Comparison of ENCODE assay signal across 12 cellular contexts in the genomic region with DNA sequence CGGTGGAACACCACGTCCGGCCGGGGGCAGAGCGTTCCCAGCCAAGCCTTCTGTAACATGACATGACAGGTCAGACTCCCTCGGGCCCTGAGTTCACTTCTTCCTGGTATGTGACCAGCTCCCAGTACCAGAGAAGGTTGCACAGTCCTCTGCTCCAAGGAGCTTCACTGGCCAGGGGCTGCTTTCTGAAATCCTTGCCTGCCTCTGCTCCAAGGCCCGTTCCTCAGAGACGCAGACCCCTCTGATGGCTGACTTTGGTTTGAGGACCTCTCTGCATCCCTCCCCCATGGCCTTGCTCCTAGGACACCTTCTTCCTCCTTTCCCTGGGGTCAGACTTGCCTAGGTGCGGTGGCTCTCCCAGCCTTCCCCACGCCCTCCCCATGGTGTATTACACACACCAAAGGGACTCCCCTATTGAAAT. TPM values are rescaled to one million over a fixed set of nuclear protein-coding genes. Genes with fewer than 3 reads are reported as not detected.
DNase-seq lines count a peak whose midpoint lies in the region; ATAC-seq and TF ChIP-seq lines count a peak whose summit lies in the region.
"Had no signal": no experiment of that assay in that cellular context is flagged by ENCODE, and none has a peak within 500 bp of the region (broad histone marks: within the 10 kb centered on the region; RNA-seq: fewer than 3 reads in every experiment).

No MANE protein-coding gene starts in this region.

- H3K4me3 ChIP-seq in SK-N-SH (ENCODE audit: low read depth in 2 of 2, low read length in 1 of 2) (no peak overlapping the region), RWPE2 (ENCODE audit: severe bottlenecking) (no peak overlapping the region), neural progenitor cell (no peak overlapping the region)

- no peaks in the 10 kb centered on the region for H4K20me1 ChIP-seq in SK-N-SH (ENCODE audit: insufficient read depth)
- no peaks in the 10 kb centered on the region for H4K20me1 ChIP-seq in neural progenitor cell (ENCODE audit: low read depth)

- H3K27me3 ChIP-seq in SK-N-SH (ENCODE audit: insufficient read depth) (no peaks in the 10 kb centered on the region), RWPE2 (ENCODE audit: insufficient read depth, poor library complexity, severe bottlenecking) (no peaks in the 10 kb centered on the region), neural progenitor cell (peaks cover 14% of the 10 kb centered on the region)
- H3K27me3 ChIP-seq: upper lobe of left lung had no signal

- H3K9me3 ChIP-seq in SK-N-SH (no peaks in the 10 kb centered on the region), RWPE2 (ENCODE audit: severe bottlenecking) (no peaks in the 10 kb centered on the region), neural progenitor cell (ENCODE audit: low read depth) (no peaks in the 10 kb centered on the region)
- H3K9me3 ChIP-seq: upper lobe of left lung had no signal

- H3K9me2 ChIP-seq in SK-N-SH, result no peaks in the 10 kb centered on the region

- H3F3A ChIP-seq in SK-N-SH (replicated peaks; ENCODE audit: insufficient read depth) (no peaks in the 10 kb centered on the region), neural progenitor cell (ENCODE audit: low read depth) (no peaks in the 10 kb centered on the region)

- peaks cover 12% of the 10 kb centered on the region for H3K36me3 Mint-ChIP-seq in effector memory CD8-positive, alpha-beta T cell (ENCODE audit: insufficient read depth)
- no peaks in the 10 kb centered on the region for H3K36me3 Mint-ChIP-seq in neural progenitor cell

- no peaks in the 10 kb centered on the region for H3K9me3 Mint-ChIP-seq in effector memory CD8-positive, alpha-beta T cell
- H3K9me3 Mint-ChIP-seq in neural progenitor cell, result no peaks in the 10 kb centered on the region

- H3K4me2 ChIP-seq in SK-N-SH (peak overlapping the region; percentile 96), neural progenitor cell (no peak overlapping the region)

- POLR2A ChIA-PET in SK-N-SH (lab: Yijun Ruan, JAX), result no interaction called here

- no peak for DNase-seq in SK-N-SH
- peak; percentile 67 for DNase-seq in RWPE2 (ENCODE audit: low spot score)
- DNase-seq in effector memory CD8-positive, alpha-beta T cell, result no peak
- no peak for DNase-seq in neural progenitor cell (ENCODE audit: low spot score)
- DNase-seq in stimulated activated CD4-positive, alpha-beta T cell treated with anti-CD3 and anti-CD28 coated beads, Interleukin-2, amount 100 ng/mL, for 24 hours, result no peak
- DNase-seq in NCI-H226, result no peak
- no peak for DNase-seq in NCI-H748 (lab: John Stamatoyannopoulos, UW; ENCODE audit: unreplicated experiment)
- DNase-seq: 8988T; central memory CD4-positive, alpha-beta T cell; NCI-H1092 treated with DMSO at 0.1 percent for 48 hours; upper lobe of left lung had no signal

- H3K36me3 ChIP-seq in SK-N-SH (replicated peaks in 1 of 2; ENCODE audit: control insufficient read depth in 1 of 2, insufficient read depth in 2 of 2, low read length in 1 of 2), result peaks cover 0 to 3% of the 10 kb centered on the region in 2 experiments
- no peaks in the 10 kb centered on the region for H3K36me3 ChIP-seq in RWPE2 (ENCODE audit: low read depth)
- H3K36me3 ChIP-seq in neural progenitor cell, result no peaks in the 10 kb centered on the region
- H3K36me3 ChIP-seq: upper lobe of left lung had no signal

- H3K4me1 ChIP-seq in SK-N-SH (ENCODE audit: control insufficient read depth in 1 of 2, insufficient read depth in 2 of 2, low read depth in 1 of 2, low read length in 1 of 2), result peaks cover 6 to 23% of the 10 kb centered on the region in 2 experiments; a peak in 3 of 4 replicates
- peaks cover 2% of the 10 kb centered on the region for H3K4me1 ChIP-seq in RWPE2 (ENCODE audit: insufficient read depth, poor library complexity, severe bottlenecking)
- H3K4me1 ChIP-seq in neural progenitor cell, result peaks cover 10% of the 10 kb centered on the region

- peaks cover 16 to 20% of the 10 kb centered on the region in 2 donors for H3K4me1 Mint-ChIP-seq in effector memory CD8-positive, alpha-beta T cell (ENCODE audit: low read depth in 2 of 2)
- peaks cover 36% of the 10 kb centered on the region for H3K4me1 Mint-ChIP-seq in neural progenitor cell

- no peak overlapping the region for H3K27ac ChIP-seq in SK-N-SH (ENCODE audit: low read depth in 2 of 2, low read length in 1 of 2)
- no peak overlapping the region for H3K27ac ChIP-seq in RWPE2 (ENCODE audit: poor library complexity, severe bottlenecking)
- H3K27ac ChIP-seq in neural progenitor cell, result no peak overlapping the region

- no peak for TF ChIP-seq EP300 in SK-N-SH (IDR thresholded peaks at IDR 0.05; ENCODE audit: borderline replicate concordance in 1 of 2, low read depth in 1 of 2, low read length in 1 of 2)

- WGBS in SK-N-SH (ENCODE audit: low lambda C conversion rate), result 92% methylated on average over 10 of the region's 10 CpGs

- TF ChIP-seq CTCF in SK-N-SH (IDR thresholded peaks at IDR 0.05) (no peak), RWPE2 (IDR thresholded peaks at IDR 0.05; ENCODE audit: poor library complexity, severe bottlenecking) (no peak), neural progenitor cell (IDR thresholded peaks at IDR 0.05) (no peak)

- no peak for TF ChIP-seq RAD21 in SK-N-SH (IDR thresholded peaks at IDR 0.05; ENCODE audit: low read length)

- ATAC-seq in SK-N-SH treated with all-trans-retinoic acid at 6 μM for 48 hours (no peak), RWPE2 (ENCODE audit: low read depth) (0 out of 3 replicates have a peak, but pooled peaks have one; percentile 6)
- no peak for ATAC-seq in effector memory CD8-positive, alpha-beta T cell (replicated peaks)

- H3K4me3 Mint-ChIP-seq in effector memory CD8-positive, alpha-beta T cell, result peak overlapping the region; percentile 49 to 90
- peak overlapping the region; percentile 76 for H3K4me3 Mint-ChIP-seq in neural progenitor cell

- CTCF ChIA-PET in SK-N-SH (lab: Yijun Ruan, JAX), result interaction anchor here (1.3 to 4.0 kb wide), 2 partner anchors 21 kb away, joined by 4 to 36 read pairs; no protein-coding TSS in a partner anchor

- H3K9ac ChIP-seq in SK-N-SH (no peak overlapping the region), neural progenitor cell (no peak overlapping the region)

- H3K27ac Mint-ChIP-seq in effector memory CD8-positive, alpha-beta T cell, result peak overlapping the region in 1 of 2 donors; percentile 75
- H3K27ac Mint-ChIP-seq in neural progenitor cell, result no peak overlapping the region

- H2AFZ ChIP-seq in SK-N-SH (ENCODE audit: low read depth), result no peak overlapping the region
- no peak overlapping the region for H2AFZ ChIP-seq in neural progenitor cell (replicated peaks)

- peaks cover 8% of the 10 kb centered on the region for H3K79me2 ChIP-seq in SK-N-SH (ENCODE audit: insufficient read depth)
- H3K79me2 ChIP-seq in neural progenitor cell (ENCODE audit: low read depth), result no peaks in the 10 kb centered on the region

- peaks cover 0 to 3% of the 10 kb centered on the region in 2 donors for H3K27me3 Mint-ChIP-seq in effector memory CD8-positive, alpha-beta T cell
- peaks cover 14% of the 10 kb centered on the region for H3K27me3 Mint-ChIP-seq in neural progenitor cell (ENCODE audit: insufficient read depth, low read depth)

TF ChIP-seq in SK-N-SH, 30 proteins besides CTCF, POLR2A, EP300 and RAD21 (continues in another document):
- TF ChIP-seq MEF2A (IDR thresholded peaks at IDR 0.05; ENCODE audit: borderline replicate concordance, low read depth), result no peak
- TF ChIP-seq ELF1 (IDR thresholded peaks at IDR 0.05), result no peak
- TF ChIP-seq FOXM1 (IDR thresholded peaks at IDR 0.05; ENCODE audit: low read depth), result no peak
- no peak for TF ChIP-seq TEAD4 (IDR thresholded peaks at IDR 0.05; ENCODE audit: borderline replicate concordance, insufficient read depth)
- TF ChIP-seq GABPA (IDR thresholded peaks at IDR 0.05; ENCODE audit: low read depth), result no peak
- no peak for TF ChIP-seq TAF1 (IDR thresholded peaks at IDR 0.05; ENCODE audit: borderline replicate concordance, low read depth, low read length)
- TF ChIP-seq, protein P1, sequence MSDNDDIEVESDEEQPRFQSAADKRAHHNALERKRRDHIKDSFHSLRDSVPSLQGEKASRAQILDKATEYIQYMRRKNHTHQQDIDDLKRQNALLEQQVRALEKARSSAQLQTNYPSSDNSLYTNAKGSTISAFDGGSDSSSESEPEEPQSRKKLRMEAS (IDR thresholded peaks at IDR 0.05; ENCODE audit: low read depth), result no peak
- TF ChIP-seq RCOR1 (IDR thresholded peaks at IDR 0.05; ENCODE audit: low read length), result no peak
- no peak for TF ChIP-seq RFX5 (IDR thresholded peaks at IDR 0.05; ENCODE audit: low read length)
- no peak for TF ChIP-seq POLR2AphosphoS5 (IDR thresholded peaks at IDR 0.05; ENCODE audit: low read depth, low read length)

TF ChIP-seq in SK-N-SH treated with all-trans-retinoic acid at 6 μM for 48 hours, 23 proteins besides CTCF, POLR2A, EP300 and RAD21 (continues in another document):
- TF ChIP-seq, protein P2, sequence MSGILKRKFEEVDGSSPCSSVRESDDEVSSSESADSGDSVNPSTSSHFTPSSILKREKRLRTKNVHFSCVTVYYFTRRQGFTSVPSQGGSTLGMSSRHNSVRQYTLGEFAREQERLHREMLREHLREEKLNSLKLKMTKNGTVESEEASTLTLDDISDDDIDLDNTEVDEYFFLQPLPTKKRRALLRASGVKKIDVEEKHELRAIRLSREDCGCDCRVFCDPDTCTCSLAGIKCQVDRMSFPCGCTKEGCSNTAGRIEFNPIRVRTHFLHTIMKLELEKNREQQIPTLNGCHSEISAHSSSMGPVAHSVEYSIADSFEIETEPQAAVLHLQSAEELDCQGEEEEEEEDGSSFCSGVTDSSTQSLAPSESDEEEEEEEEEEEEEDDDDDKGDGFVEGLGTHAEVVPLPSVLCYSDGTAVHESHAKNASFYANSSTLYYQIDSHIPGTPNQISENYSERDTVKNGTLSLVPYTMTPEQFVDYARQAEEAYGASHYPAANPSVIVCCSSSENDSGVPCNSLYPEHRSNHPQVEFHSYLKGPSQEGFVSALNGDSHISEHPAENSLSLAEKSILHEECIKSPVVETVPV (CRISPR knock-in tag; IDR thresholded peaks at IDR 0.05), result no peak

RNA-seq across cellular contexts. Expression of a gene that starts 1.7 kb away (rescaled TPM):
- 19.5 and 27.3 TPM in 2 replicates for polyA plus RNA-seq in SK-N-SH (2012; rRNA removed)
- 14.3 and 26.4 TPM in 2 replicates for polyA plus RNA-seq in SK-N-SH (2012; cell fraction: cytosol; rRNA removed)
- 132 and 175 TPM in 2 replicates for polyA plus RNA-seq in SK-N-SH (2012; cell fraction: nucleus; rRNA removed)
- 15.2 and 78.3 TPM in 2 replicates for total RNA-seq in neural progenitor cell (ENCODE audit: low replicate concordance)

RNA-seq across cellular contexts. Expression of a gene that starts 43.9 kb away (rescaled TPM):
- polyA plus RNA-seq in SK-N-SH (2012; rRNA removed), result 173 and 335 TPM in 2 replicates
- polyA plus RNA-seq in SK-N-SH (2012; cell fraction: cytosol; rRNA removed), result 154 and 176 TPM in 2 replicates
- polyA plus RNA-seq in SK-N-SH (2012; cell fraction: nucleus; rRNA removed), result 201 and 247 TPM in 2 replicates
- 89.3 and 102 TPM in 2 replicates for total RNA-seq in neural progenitor cell (ENCODE audit: low replicate concordance)
